In the genomic region with DNA sequence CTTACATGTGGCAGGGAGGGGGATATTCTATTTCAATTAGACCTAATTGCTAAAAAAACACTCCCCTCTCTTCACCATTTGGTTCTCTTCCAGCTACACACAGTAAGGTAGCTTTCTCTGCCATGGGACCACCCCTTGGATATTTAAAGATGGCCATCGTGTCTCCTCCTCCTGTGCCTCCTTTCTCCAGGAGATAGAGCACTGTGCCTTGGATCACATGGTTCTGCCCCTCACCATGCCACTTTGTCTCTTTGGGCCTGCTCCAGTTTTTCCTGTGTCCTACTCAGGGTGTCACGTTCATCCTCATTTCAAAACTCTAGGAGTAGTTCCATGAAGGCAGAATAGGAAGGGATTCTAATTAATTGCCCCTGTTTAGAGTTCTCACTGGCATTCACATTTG, we compare ENCODE assay signal across 9 cellular contexts.
"Had no signal": no experiment of that assay in that cellular context is flagged by ENCODE, and none has a peak within 500 bp of the region (broad histone marks: within the 10 kb centered on the region; RNA-seq: fewer than 3 reads in every experiment).

No MANE protein-coding gene starts in this region.

- DNase-seq: GM23248, GOT3, H9, HCEC 1CT, HFFc6, KBM-7 had no signal

- H3K4me2 ChIP-seq: KMS-11 had no signal

- FAIRE-seq: HTR-8/SVneo had no signal

- H3K27me3 Mint-ChIP-seq: IgD-negative memory B cell had no signal

- H3K4me3 Mint-ChIP-seq: H9, HFFc6, IgD-negative memory B cell had no signal

- H2AFZ ChIP-seq: GM23248 had no signal

- H3K27ac Mint-ChIP-seq: H9, HFFc6, IgD-negative memory B cell had no signal

- H3K27ac ChIP-seq: KMS-11 had no signal

- H3K4me3 ChIP-seq: GM23248 had no signal

- H3K36me3 Mint-ChIP-seq: IgD-negative memory B cell had no signal

- H3K9ac ChIP-seq: GM23248, KMS-11 had no signal

- H3K4me1 Mint-ChIP-seq: H9, IgD-negative memory B cell had no signal
